In the genomic region with DNA sequence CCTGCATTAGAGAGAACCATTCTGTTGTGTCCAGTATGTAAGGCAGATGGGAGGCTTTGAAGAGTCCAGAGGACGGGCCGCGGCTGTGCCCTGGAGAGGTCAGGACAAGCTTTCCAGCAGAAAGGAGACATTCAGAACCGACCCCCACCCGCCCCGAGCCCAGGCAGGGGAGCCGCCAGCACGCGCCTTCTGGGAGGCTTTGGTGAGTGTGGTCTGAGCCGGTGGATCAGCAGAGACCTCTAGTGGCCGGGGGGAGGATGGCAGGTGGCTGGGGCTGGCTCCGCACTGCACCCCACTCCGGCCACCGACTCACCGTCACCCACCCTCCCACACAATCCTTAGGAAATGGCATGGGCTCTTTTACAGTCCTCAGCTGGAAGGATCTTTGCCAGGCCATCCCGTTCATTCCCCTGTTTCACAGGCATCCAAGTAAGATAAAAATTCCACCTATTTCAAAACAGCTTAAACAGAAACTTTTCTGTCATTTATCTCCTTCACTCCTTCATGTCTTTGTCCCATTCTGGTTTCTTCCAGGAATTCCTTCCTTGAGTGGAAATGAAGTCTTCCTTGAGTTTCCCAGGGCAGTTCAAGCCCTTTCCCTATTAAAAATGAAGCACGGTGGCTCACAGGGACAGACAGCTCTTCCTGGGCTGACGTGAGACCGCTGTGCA, we compare ENCODE assay signal across 8 cellular contexts.
DNase-seq lines count a peak whose midpoint lies in the region; ATAC-seq and TF ChIP-seq lines count a peak whose summit lies in the region.

No MANE protein-coding gene starts in this region.

- H3K9me3 ChIP-seq in PC-3 (ENCODE audit: low read length) (no peaks in the 10 kb centered on the region), fibroblast of lung (ENCODE audit: control insufficient read depth, insufficient read depth, low read depth, low read length) (no peaks in the 10 kb centered on the region), neural progenitor cell (ENCODE audit: low read depth) (no peaks in the 10 kb centered on the region)

- peaks cover 6% of the 10 kb centered on the region for H3K27me3 Mint-ChIP-seq in neural progenitor cell (ENCODE audit: insufficient read depth, low read depth)

- peak; percentile 60 for ATAC-seq in GM18873 (IDR thresholded peaks at IDR 0.05; ENCODE audit: low FRiP score, unreplicated experiment)
- ATAC-seq in HG03175 (IDR thresholded peaks at IDR 0.05; ENCODE audit: unreplicated experiment), result peak; percentile 89
- peak; percentile 95 for ATAC-seq in PC-3

- peaks cover 68% of the 10 kb centered on the region for H3K4me1 Mint-ChIP-seq in neural progenitor cell

- H3K36me3 ChIP-seq in PC-3 (ENCODE audit: low read depth, low read length), result no peaks in the 10 kb centered on the region
- no peaks in the 10 kb centered on the region for H3K36me3 ChIP-seq in fibroblast of lung (ENCODE audit: control insufficient read depth, insufficient read depth, low read length)
- no peaks in the 10 kb centered on the region for H3K36me3 ChIP-seq in neural progenitor cell

- H3K4me2 ChIP-seq in PC-3 (ENCODE audit: low read length) (no peak overlapping the region), fibroblast of lung (ENCODE audit: extremely low read depth, insufficient read depth, low read length) (peak overlapping the region; percentile 58), neural progenitor cell (peak overlapping the region; percentile 12)

- no peak overlapping the region for H3K27ac ChIP-seq in PC-3 (ENCODE audit: low read length)
- no peak overlapping the region for H3K27ac ChIP-seq in fibroblast of lung (ENCODE audit: insufficient read depth, low read length)
- H3K27ac ChIP-seq in neural progenitor cell, result peak overlapping the region; percentile 61

- no peaks in the 10 kb centered on the region for H3F3A ChIP-seq in PC-3 (ENCODE audit: low read length, unreplicated experiment)
- H3F3A ChIP-seq in neural progenitor cell (ENCODE audit: low read depth), result peaks cover 37% of the 10 kb centered on the region

- BruUV-seq in PC-3 (replicated peaks; lab: Mats Ljungman, UMichigan), result no TSS peak

- H3K36me3 Mint-ChIP-seq in neural progenitor cell, result peaks cover 30% of the 10 kb centered on the region

- H3K27ac Mint-ChIP-seq in neural progenitor cell, result peak overlapping the region; percentile 85

- no peaks in the 10 kb centered on the region for H4K20me1 ChIP-seq in PC-3 (ENCODE audit: low read length)
- no peaks in the 10 kb centered on the region for H4K20me1 ChIP-seq in fibroblast of lung (ENCODE audit: control insufficient read depth, extremely low read depth, insufficient read depth, low read length)
- H4K20me1 ChIP-seq in neural progenitor cell (ENCODE audit: low read depth), result no peaks in the 10 kb centered on the region

- H2AFZ ChIP-seq in PC-3 (ENCODE audit: low read length) (no peak overlapping the region), fibroblast of lung (ENCODE audit: low read length) (peak overlapping the region; percentile 24), neural progenitor cell (replicated peaks) (no peak overlapping the region)

- CTCF ChIA-PET in AG04449 (lab: Yijun Ruan, JAX) (interaction anchor here (0.6 to 11.4 kb wide), 33 partner anchors 8 to 448 kb away, joined by 3 to 202 read pairs (median 5); a partner anchor contains a TSS), PC-3 (lab: Charles Lee) (interaction anchor here (0.8 kb wide), 1 partner anchor 314 kb away, joined by 5 read pairs; no protein-coding TSS in a partner anchor)

- H3K4me1 ChIP-seq in PC-3 (ENCODE audit: insufficient read depth, low read length) (no peaks in the 10 kb centered on the region), fibroblast of lung (ENCODE audit: control insufficient read depth, extremely low read depth, insufficient read depth, low read length) (peaks cover 12% of the 10 kb centered on the region), neural progenitor cell (peaks cover 37% of the 10 kb centered on the region)

- H3K9ac ChIP-seq in PC-3 (ENCODE audit: low read length) (no peak overlapping the region), fibroblast of lung (ENCODE audit: insufficient read depth, low read length) (no peak overlapping the region), neural progenitor cell (no peak overlapping the region)

- intact Hi-C loops in PC-3 (cut with micrococcal nuclease), result loop anchor here (1.0 to 5.0 kb wide), 2 partner anchors 58 to 443 kb away; no protein-coding TSS in a partner anchor

- H3K79me2 ChIP-seq in PC-3 (ENCODE audit: low read length) (no peaks in the 10 kb centered on the region), fibroblast of lung (ENCODE audit: control insufficient read depth, insufficient read depth, low read length) (no peaks in the 10 kb centered on the region), neural progenitor cell (ENCODE audit: low read depth) (no peaks in the 10 kb centered on the region)

- H3K4me3 ChIP-seq in AG04449 (ENCODE audit: low read depth, low read length), result no peak overlapping the region
- H3K4me3 ChIP-seq in PC-3 (ENCODE audit: low read length), result no peak overlapping the region
- peak overlapping the region in 2 of 4 experiments; percentile 8 to 19 for H3K4me3 ChIP-seq in fibroblast of lung (replicated peaks in 1 of 4; ENCODE audit: control extremely low read depth in 1 of 4, insufficient read depth in 1 of 4, low read depth in 3 of 4, low read length in 4 of 4)
- H3K4me3 ChIP-seq in neural progenitor cell, result no peak overlapping the region

- H3K9me2 ChIP-seq in PC-3 (replicated peaks; ENCODE audit: low read length), result no peaks in the 10 kb centered on the region

- H3K9me3 Mint-ChIP-seq in neural progenitor cell, result no peaks in the 10 kb centered on the region

- peak overlapping the region; percentile 2 for H3K4me3 Mint-ChIP-seq in neural progenitor cell

- peak; percentile 99 for TF ChIP-seq CTCF in AG04449 (IDR thresholded peaks at IDR 0.05; ENCODE audit: insufficient read depth, low read length, missing control alignments)
- TF ChIP-seq CTCF in PC-3 (conservative IDR thresholded peaks at IDR 0.05; ENCODE audit: low read depth, low read length), result peak; percentile 88
- TF ChIP-seq CTCF in fibroblast of lung (conservative IDR thresholded peaks at IDR 0.05 in 1 of 2, IDR thresholded peaks at IDR 0.05 in 1 of 2; ENCODE audit: low read depth in 1 of 2, low read length in 2 of 2), result peak; percentile 91 to 92
- TF ChIP-seq CTCF in neural progenitor cell (IDR thresholded peaks at IDR 0.05), result peak; percentile 92

- no peak for DNase-seq in AG04449 (ENCODE audit: low read depth, low spot score)
- DNase-seq in PC-3, result peak; percentile 50
- DNase-seq in activated T-cell treated with anti-CD3 and anti-CD28 coated beads, Interleukin-2, amount 50 U/mL, for 48 hours, result peak; percentile 79 to 85
- peak; percentile 42 to 49 for DNase-seq in fibroblast of lung (ENCODE audit: low read depth in 2 of 2)
- DNase-seq in neural progenitor cell (ENCODE audit: low spot score), result peak; percentile 87
- DNase-seq in stromal cell of bone marrow (ENCODE audit: low read depth), result peak; percentile 14

- POLR2A ChIA-PET in AG04449 (lab: Yijun Ruan, JAX), result no interaction called here
- POLR2A ChIA-PET in PC-3 (lab: Charles Lee; ENCODE audit: unreplicated experiment), result no interaction called here

- H3K27me3 ChIP-seq in PC-3 (ENCODE audit: low read length) (peaks cover 96% of the 10 kb centered on the region), fibroblast of lung (ENCODE audit: control insufficient read depth, insufficient read depth, low read length) (peaks cover 3% of the 10 kb centered on the region), neural progenitor cell (no peaks in the 10 kb centered on the region)
